ENCODE assay signal across 10 cellular contexts in genomic region chr3:195194559-195195161, GRCh38.
DNase-seq lines count a peak whose midpoint lies in the region; ATAC-seq, FAIRE-seq and TF ChIP-seq lines count a peak whose summit lies in the region.
"Had no signal": no experiment of that assay in that cellular context is flagged by ENCODE, and none has a peak within 500 bp of the region (broad histone marks: within the 10 kb centered on the region; RNA-seq: fewer than 3 reads in every experiment).

No MANE protein-coding gene starts in this region.

- POLR2A ChIA-PET in WTC11 (lab: Charles Lee), result no interaction called here

- DNase-seq in CD4-positive, CD25-positive, alpha-beta regulatory T cell, result no peak
- DNase-seq in GM12891 (ENCODE audit: insufficient read length, low spot score) (no peak), WTC11 (ENCODE audit: low spot score) (no peak), HuH-7.5 (ENCODE audit: low spot score) (no peak), kidney glomerular epithelial cell (lab: John Stamatoyannopoulos, UW) (no peak)
- DNase-seq: NCI-H2171 treated with DMSO at 0.1 percent for 48 hours had no signal

- no peaks in the 10 kb centered on the region for H3K27me3 ChIP-seq in CD4-positive, CD25-positive, alpha-beta regulatory T cell (ENCODE audit: control insufficient read depth, insufficient read depth, low read length)
- H3K27me3 ChIP-seq in iPS-18a (ENCODE audit: control insufficient read depth, insufficient read depth, low read length), result no peaks in the 10 kb centered on the region

- H3K36me3 Mint-ChIP-seq in CD4-positive, CD25-positive, alpha-beta regulatory T cell, result peaks cover 4% of the 10 kb centered on the region
- peaks cover 18% of the 10 kb centered on the region for H3K36me3 Mint-ChIP-seq in WTC11

- H3K27ac ChIP-seq in CD4-positive, CD25-positive, alpha-beta regulatory T cell (ENCODE audit: insufficient read depth, low read length, poor library complexity, severe bottlenecking), result no peak overlapping the region
- no peak overlapping the region for H3K27ac ChIP-seq in iPS-18a (ENCODE audit: low read length)

- peaks cover 0 to 11% (median 5%) of the 10 kb centered on the region in 7 donors for H3K9me3 Mint-ChIP-seq in CD4-positive, CD25-positive, alpha-beta regulatory T cell
- peaks cover 18% of the 10 kb centered on the region for H3K9me3 Mint-ChIP-seq in WTC11

- ATAC-seq in CD4-positive, CD25-positive, alpha-beta regulatory T cell (ENCODE audit: low read depth in 2 of 2), result no peak
- ATAC-seq in WTC11, result no peak
- ATAC-seq in GM21390 (IDR thresholded peaks at IDR 0.05; ENCODE audit: unreplicated experiment), result no peak
- ATAC-seq in HG03159 (IDR thresholded peaks at IDR 0.05; ENCODE audit: unreplicated experiment), result no peak

- peaks cover 8 to 9% of the 10 kb centered on the region in 2 experiments for H3K9me3 ChIP-seq in CD4-positive, CD25-positive, alpha-beta regulatory T cell (ENCODE audit: control insufficient read depth in 2 of 2, low read length in 2 of 2)
- peaks cover 8% of the 10 kb centered on the region for H3K9me3 ChIP-seq in iPS-18a (ENCODE audit: control insufficient read depth, low read depth, low read length)

- no peaks in the 10 kb centered on the region for H3K36me3 ChIP-seq in CD4-positive, CD25-positive, alpha-beta regulatory T cell (ENCODE audit: control insufficient read depth, insufficient read depth, low read length)
- H3K36me3 ChIP-seq in iPS-18a (ENCODE audit: control insufficient read depth, low read depth, low read length), result no peaks in the 10 kb centered on the region

- peak overlapping the region in 1 of 4 donors; percentile 5 for H3K4me3 Mint-ChIP-seq in CD4-positive, CD25-positive, alpha-beta regulatory T cell
- no peak overlapping the region for H3K4me3 Mint-ChIP-seq in WTC11

- no peaks in the 10 kb centered on the region for H3K27me3 Mint-ChIP-seq in CD4-positive, CD25-positive, alpha-beta regulatory T cell
- H3K27me3 Mint-ChIP-seq in WTC11 (ENCODE audit: low read depth), result no peaks in the 10 kb centered on the region; the same call in 1 of the 2 replicates

- TF ChIP-seq CTCF in WTC11 (IDR thresholded peaks at IDR 0.05), result no peak

- H3K9ac ChIP-seq in iPS-18a (ENCODE audit: low read length), result no peak overlapping the region

- H3K27ac Mint-ChIP-seq in CD4-positive, CD25-positive, alpha-beta regulatory T cell, result peak overlapping the region in 2 of 3 donors; percentile 9 to 15
- peak overlapping the region; percentile 17 for H3K27ac Mint-ChIP-seq in WTC11

- TF ChIP-seq POLR2A in GM12891 (IDR thresholded peaks at IDR 0.05; ENCODE audit: low read depth, low read length), result no peak

- peak overlapping the region; percentile 9 for H3K4me3 ChIP-seq in CD4-positive, CD25-positive, alpha-beta regulatory T cell (ENCODE audit: low read depth, low read length)
- peak overlapping the region; percentile 8 for H3K4me3 ChIP-seq in iPS-18a (ENCODE audit: low read length)

- FAIRE-seq in GM12891 (lab: Jason Lieb, UNC), result peak; percentile 41
- FAIRE-seq: frontal cortex had no signal

- H3K4me1 Mint-ChIP-seq in CD4-positive, CD25-positive, alpha-beta regulatory T cell, result peaks cover 5 to 17% (median 14%) of the 10 kb centered on the region in 4 donors
- peaks cover 24% of the 10 kb centered on the region for H3K4me1 Mint-ChIP-seq in WTC11

- CTCF ChIA-PET in WTC11 (lab: Charles Lee), result interaction anchor here (0.6 to 3.0 kb wide), 6 partner anchors 9 to 76 kb away, joined by 3 to 9 read pairs (median 4); partner anchors contain the start of gene XXYLT1

- peaks cover 8% of the 10 kb centered on the region for H3K4me1 ChIP-seq in CD4-positive, CD25-positive, alpha-beta regulatory T cell (ENCODE audit: control insufficient read depth, insufficient read depth, low read length, poor library complexity, severe bottlenecking)
- peaks cover 35% of the 10 kb centered on the region for H3K4me1 ChIP-seq in iPS-18a (ENCODE audit: control insufficient read depth, low read depth, low read length)

TF ChIP-seq in GM12891, 5 proteins besides CTCF, POLR2A, EP300 and RAD21:
- TF ChIP-seq POU2F2 (IDR thresholded peaks at IDR 0.05; ENCODE audit: low read depth, low read length) (no peak), TAF1 (IDR thresholded peaks at IDR 0.05; ENCODE audit: low read depth, low read length) (no peak), SPI1 (IDR thresholded peaks at IDR 0.05; ENCODE audit: low read depth, low read length) (no peak), PAX5 (IDR thresholded peaks at IDR 0.05; ENCODE audit: insufficient read depth, low read length, severe bottlenecking) (no peak), POLR2AphosphoS5 (IDR thresholded peaks at IDR 0.05; ENCODE audit: low read depth, low read length) (no peak)

TF ChIP-seq in WTC11, 78 proteins besides CTCF, POLR2A, EP300 and RAD21 (continues in another document):
- no peak for TF ChIP-seq PREB (CRISPR knock-in tag; IDR thresholded peaks at IDR 0.05; ENCODE audit: borderline replicate concordance)
- no peak for TF ChIP-seq ZNF532 (CRISPR knock-in tag; IDR thresholded peaks at IDR 0.05; ENCODE audit: borderline replicate concordance)
- no peak for TF ChIP-seq FOXJ3 (CRISPR knock-in tag; IDR thresholded peaks at IDR 0.05; ENCODE audit: borderline replicate concordance)
- no peak for TF ChIP-seq GABPB1 (CRISPR knock-in tag; IDR thresholded peaks at IDR 0.05)
- TF ChIP-seq USF1 (CRISPR knock-in tag; IDR thresholded peaks at IDR 0.05), result no peak
- no peak for TF ChIP-seq ZSCAN18 (CRISPR knock-in tag; IDR thresholded peaks at IDR 0.05)
